Comparison of ENCODE assay signal across 24 cellular contexts in genomic region chr7:151676759-151677158, GRCh38.
A peak's percentile ranks its signal among the peaks of the same experiment; 100 is the strongest.
DNase-seq lines count a peak whose midpoint lies in the region; ATAC-seq and TF ChIP-seq lines count a peak whose summit lies in the region.
"Had no signal": no experiment of that assay in that cellular context is flagged by ENCODE, and none has a peak within 500 bp of the region (broad histone marks: within the 10 kb centered on the region; RNA-seq: fewer than 3 reads in every experiment).

No MANE protein-coding gene starts in this region.

- ATAC-seq in left ventricle myocardium superior, result peak; percentile 32
- no peak for ATAC-seq in CD4-positive, alpha-beta T cell (ENCODE audit: poor library complexity)
- ATAC-seq: activated CD4-positive, alpha-beta T cell treated with anti-CD3 and anti-CD28 coated beads for 36 hours; HCT116; natural killer cell treated with Interleukin-12 subunit alpha and Interleukin-12 subunit beta and Interleukin-15 and Interleukin-18, amount 100 ng/mL, for 72 hours; stimulated activated naive CD8-positive, alpha-beta T cell treated with anti-CD3 and anti-CD28 coated beads, Interleukin-15, Interleukin-2, amounts not matched to agents 100 U/mL and 50 U/mL, for 24 hours had no signal

- POLR2A ChIA-PET in CD4-positive, alpha-beta T cell (lab: Charles Lee), result no interaction called here

- H3K9me3 Mint-ChIP-seq in CD4-positive, alpha-beta T cell, result no peaks in the 10 kb centered on the region
- H3K9me3 Mint-ChIP-seq: activated T-helper 2 cell treated with anti-CD3 and anti-CD28 coated beads, Interferon-gamma antibody, Interleukin-2, Interleukin-4, amounts not matched to agents 10 μg/mL and 5 μg/mL and 100 μg/mL, durations not matched to agents 14 hours and 24 hours and 36 hours; natural killer cell treated with Interleukin-12 subunit alpha and Interleukin-12 subunit beta and Interleukin-15 and Interleukin-18, amount 100 ng/mL, for 72 hours had no signal

- no peak overlapping the region for H3K27ac Mint-ChIP-seq in CD4-positive, alpha-beta T cell
- H3K27ac Mint-ChIP-seq: activated CD4-positive, alpha-beta T cell treated with anti-CD3 and anti-CD28 coated beads for 36 hours; activated naive CD8-positive, alpha-beta T cell; activated T-helper 2 cell treated with anti-CD3 and anti-CD28 coated beads, Interferon-gamma antibody, Interleukin-2, Interleukin-4, amounts not matched to agents 10 μg/mL and 5 μg/mL and 100 μg/mL, durations not matched to agents 14 hours and 24 hours and 36 hours; natural killer cell treated with Interleukin-12 subunit alpha and Interleukin-12 subunit beta and Interleukin-15 and Interleukin-18, amount 100 ng/mL, for 72 hours had no signal

- no peak for TF ChIP-seq CTCF in osteoblast (IDR thresholded peaks at IDR 0.05; ENCODE audit: extremely low read depth, low read depth, low read length)
- no peak for TF ChIP-seq CTCF in brain microvascular endothelial cell (IDR thresholded peaks at IDR 0.05; ENCODE audit: low read depth, low read length, missing control alignments)
- TF ChIP-seq CTCF in CD4-positive, alpha-beta T cell (IDR thresholded peaks at IDR 0.05), result no peak

- no peak overlapping the region for H3K4me2 ChIP-seq in osteoblast (ENCODE audit: insufficient read depth, low read length)

- H3K27me3 ChIP-seq in osteoblast (ENCODE audit: insufficient read depth, low read length) (no peaks in the 10 kb centered on the region), brain microvascular endothelial cell (replicated peaks) (no peaks in the 10 kb centered on the region)
- no peaks in the 10 kb centered on the region for H3K27me3 ChIP-seq in CD4-positive, alpha-beta T cell (ENCODE audit: control insufficient read depth, insufficient read depth, low read length)
- H3K27me3 ChIP-seq: BLaER1 treated with 17β-estradiol and CSF1 and Interleukin-3, amounts not matched to agents 10 nM and 100 nM; Peyer's patch had no signal

- no peak overlapping the region for H2AFZ ChIP-seq in osteoblast (ENCODE audit: low read length)

- peaks cover 36% of the 10 kb centered on the region for H3K36me3 Mint-ChIP-seq in CD4-positive, alpha-beta T cell (ENCODE audit: low read depth)
- H3K36me3 Mint-ChIP-seq: natural killer cell treated with Interleukin-12 subunit alpha and Interleukin-12 subunit beta and Interleukin-15 and Interleukin-18, amount 100 ng/mL, for 72 hours had no signal

- H3K4me1 Mint-ChIP-seq in CD4-positive, alpha-beta T cell (ENCODE audit: low read depth), result peaks cover 40% of the 10 kb centered on the region

- no peaks in the 10 kb centered on the region for H4K20me1 ChIP-seq in osteoblast (ENCODE audit: insufficient read depth, low read length)
- H4K20me1 ChIP-seq: BLaER1 treated with 17β-estradiol and CSF1 and Interleukin-3, amounts not matched to agents 10 nM and 100 nM had no signal

- no peak for DNase-seq in epithelial cell of prostate (ENCODE audit: low read depth, low spot score)
- peak; percentile 63 for DNase-seq in left ventricle myocardium superior
- peak; percentile 1 for DNase-seq in osteoblast (ENCODE audit: insufficient read length, low spot score, missing footprints)
- no peak for DNase-seq in brain microvascular endothelial cell
- DNase-seq in kidney glomerular epithelial cell (lab: John Stamatoyannopoulos, UW), result no peak
- DNase-seq in T-helper 1 cell, result no peak
- DNase-seq in CD4-positive, alpha-beta T cell, result no peak
- DNase-seq: activated CD4-positive, alpha-beta T cell treated with anti-CD3 and anti-CD28 coated beads for 36 hours; COR-L47; DMS53; NCI-H146; NCI-H2107; NCI-H748 treated with DMSO at 0.1 percent for 48 hours; Peyer's patch; retina; SIG-M5; stimulated activated CD4-positive, alpha-beta T cell treated with anti-CD3 and anti-CD28 coated beads, Interleukin-1b, Interleukin-23, amount 100 ng/mL, for 48 hours; stimulated activated naive CD8-positive, alpha-beta T cell treated with anti-CD3 and anti-CD28 coated beads, Interleukin-15, Interleukin-2, amounts not matched to agents 100 U/mL and 50 U/mL, for 24 hours; T-helper 9 cell had no signal

- in situ Hi-C loops in brain microvascular endothelial cell (cut with HindIII; ENCODE audit: low pct_ligation_motif_present, low sequenced_read_pairs), result no loop called here

- H3K4me1 ChIP-seq in osteoblast (ENCODE audit: insufficient read depth, low read length), result no peaks in the 10 kb centered on the region

- H3K4me3 ChIP-seq in osteoblast (ENCODE audit: insufficient read depth, low read length) (no peak overlapping the region), brain microvascular endothelial cell (ENCODE audit: low read depth, low read length) (no peak overlapping the region)
- H3K4me3 ChIP-seq: BLaER1 treated with 17β-estradiol and CSF1 and Interleukin-3, amounts not matched to agents 10 nM and 100 nM; Peyer's patch had no signal

- CTCF ChIA-PET in CD4-positive, alpha-beta T cell (lab: Charles Lee), result no interaction called here

- H3K4me3 Mint-ChIP-seq in CD4-positive, alpha-beta T cell, result no peak overlapping the region
- H3K4me3 Mint-ChIP-seq: activated CD4-positive, alpha-beta T cell treated with anti-CD3 and anti-CD28 coated beads for 36 hours; activated naive CD8-positive, alpha-beta T cell; natural killer cell treated with Interleukin-12 subunit alpha and Interleukin-12 subunit beta and Interleukin-15 and Interleukin-18, amount 100 ng/mL, for 72 hours had no signal

- H3K79me2 ChIP-seq in osteoblast (ENCODE audit: insufficient read depth, low read length), result no peaks in the 10 kb centered on the region

- intact Hi-C loops in left ventricle myocardium superior (cut with micrococcal nuclease), result no loop called here
- intact Hi-C loops in CD4-positive, alpha-beta T cell (cut with DNase I, micrococcal nuclease), result no loop called here

- H3K27me3 Mint-ChIP-seq in CD4-positive, alpha-beta T cell, result no peaks in the 10 kb centered on the region
- H3K27me3 Mint-ChIP-seq: activated CD4-positive, alpha-beta T cell treated with anti-CD3 and anti-CD28 coated beads for 36 hours; activated naive CD8-positive, alpha-beta T cell; natural killer cell treated with Interleukin-12 subunit alpha and Interleukin-12 subunit beta and Interleukin-15 and Interleukin-18, amount 100 ng/mL, for 72 hours had no signal

- H3K9me3 ChIP-seq in osteoblast (ENCODE audit: low read depth, low read length), result no peaks in the 10 kb centered on the region
- H3K9me3 ChIP-seq in CD4-positive, alpha-beta T cell (ENCODE audit: control insufficient read depth, low read length), result no peaks in the 10 kb centered on the region
- H3K9me3 ChIP-seq: BLaER1 treated with 17β-estradiol and CSF1 and Interleukin-3, amounts not matched to agents 10 nM and 100 nM; Peyer's patch had no signal

- H3K36me3 ChIP-seq in osteoblast (ENCODE audit: insufficient read depth, low read length) (no peaks in the 10 kb centered on the region), brain microvascular endothelial cell (replicated peaks) (no peaks in the 10 kb centered on the region)
- H3K36me3 ChIP-seq: Peyer's patch had no signal

- H3K27ac ChIP-seq in epithelial cell of prostate, result peak overlapping the region; percentile 21
- H3K27ac ChIP-seq in osteoblast (ENCODE audit: low read depth, low read length), result no peak overlapping the region
- no peak overlapping the region for H3K27ac ChIP-seq in brain microvascular endothelial cell
- no peak overlapping the region for H3K27ac ChIP-seq in CD4-positive, alpha-beta T cell (ENCODE audit: low read depth, low read length)
- H3K27ac ChIP-seq: BLaER1 treated with 17β-estradiol and CSF1 and Interleukin-3, amounts not matched to agents 10 nM and 100 nM; Peyer's patch had no signal

Comparison
In these comparisons a context has a peak if more than half of its experiments do, and no peak if none do; other contexts are left out.
1. DNase-seq: peak in left ventricle myocardium superior (single experiment) and osteoblast (single experiment); none in epithelial cell of prostate (single experiment), brain microvascular endothelial cell (single experiment), kidney glomerular epithelial cell (single experiment), T-helper 1 cell (0 of 5) and CD4-positive, alpha-beta T cell (0 of 10).